ENCODE assay signal across 9 cellular contexts in the genomic region with DNA sequence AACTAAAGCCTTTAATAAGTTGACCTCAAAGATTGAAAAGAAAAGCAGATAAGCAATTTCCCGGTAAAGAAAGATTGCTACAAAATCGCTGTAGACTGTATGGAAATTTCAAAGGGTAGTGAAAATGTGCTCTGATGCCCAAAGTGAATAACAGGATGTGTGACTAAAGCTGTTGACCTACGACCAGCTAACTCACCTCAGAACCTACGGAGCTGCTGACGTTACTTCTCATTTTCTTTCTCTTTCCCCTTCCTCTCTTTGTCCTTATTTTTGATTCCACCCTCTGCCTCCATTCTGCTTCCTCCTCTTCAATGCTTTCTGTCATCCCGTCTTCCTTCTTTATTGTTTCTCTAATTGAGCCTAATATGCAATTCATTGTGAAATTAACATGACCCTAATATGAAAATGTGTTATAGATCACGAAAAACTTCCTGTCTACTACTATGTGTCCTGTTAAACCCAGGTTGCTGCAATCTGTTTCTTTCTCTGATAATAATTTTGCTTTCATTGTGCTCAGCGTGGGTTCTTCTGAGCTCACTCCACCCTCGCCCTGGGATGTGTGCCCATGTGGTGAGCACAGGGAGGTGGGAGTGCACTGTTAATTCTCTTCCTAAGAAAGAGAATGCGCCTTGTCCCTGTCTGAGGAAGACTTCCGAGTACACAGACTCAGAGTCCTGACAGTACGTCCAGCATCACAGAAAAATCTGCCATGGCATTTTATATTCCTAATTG.
A peak's percentile ranks its signal among the peaks of the same experiment; 100 is the strongest.
DNase-seq lines count a peak whose midpoint lies in the region; ATAC-seq, FAIRE-seq and TF ChIP-seq lines count a peak whose summit lies in the region.
"Had no signal": no experiment of that assay in that cellular context is flagged by ENCODE, and none has a peak within 500 bp of the region (broad histone marks: within the 10 kb centered on the region; RNA-seq: fewer than 3 reads in every experiment).

No MANE protein-coding gene starts in this region.

- peak; percentile 60 for DNase-seq in activated CD4-positive, alpha-beta T cell treated with anti-CD3 and anti-CD28 coated beads, Interleukin-2, amount 10 ng/mL, durations not matched to agents 24 days and 14 days
- no peak for DNase-seq in activated CD4-positive, alpha-beta T cell treated with anti-CD3 and anti-CD28 coated beads, Interleukin-2, amount 50 U/mL, for 4 hours
- no peak for DNase-seq in smooth muscle cell (lab: John Stamatoyannopoulos, UW; ENCODE audit: unreplicated experiment)
- DNase-seq in NCI-H1417 treated with DMSO at 0.1 percent for 48 hours (lab: John Stamatoyannopoulos, UW) = no peak
- no peak for DNase-seq in iPS-NIHi7 (ENCODE audit: extremely low spot score)
- DNase-seq in urothelium cell line (ENCODE audit: low spot score) = no peak

- FAIRE-seq in urothelium cell line (lab: Jason Lieb, UNC) = no peak

- H3K36me3 ChIP-seq in smooth muscle cell (ENCODE audit: low read depth) = no peaks in the 10 kb centered on the region

- no peak for TF ChIP-seq CTCF in brain (conservative IDR thresholded peaks at IDR 0.05)
- TF ChIP-seq CTCF in smooth muscle cell (IDR thresholded peaks at IDR 0.05; ENCODE audit: borderline replicate concordance, insufficient read depth, poor library complexity, severe bottlenecking) = no peak

- peak overlapping the region; percentile 7 for H3K4me2 ChIP-seq in smooth muscle cell

- peaks cover 24% of the 10 kb centered on the region for H3K4me1 Mint-ChIP-seq in activated CD4-positive, alpha-beta T cell treated with anti-CD3 and anti-CD28 coated beads, Interleukin-2, amount 10 ng/mL, durations not matched to agents 24 days and 14 days
- peaks cover 64% of the 10 kb centered on the region for H3K4me1 Mint-ChIP-seq in brain

- intact Hi-C loops in activated CD4-positive, alpha-beta T cell treated with anti-CD3 and anti-CD28 coated beads, Interleukin-2, amount 10 ng/mL, durations not matched to agents 24 days and 14 days (cut with micrococcal nuclease) = loop anchor here (1.0 to 10.0 kb wide), 3 partner anchors 9 to 906 kb away; no protein-coding TSS in a partner anchor

- WGBS in smooth muscle cell (ENCODE audit: low lambda C conversion rate) = 78% methylated on average over 12 of the region's 12 CpGs

- H3K4me1 ChIP-seq in smooth muscle cell (ENCODE audit: low read depth) = peaks cover 4% of the 10 kb centered on the region

- no peaks in the 10 kb centered on the region for H3K27me3 Mint-ChIP-seq in activated CD4-positive, alpha-beta T cell treated with anti-CD3 and anti-CD28 coated beads, Interleukin-2, amount 10 ng/mL, durations not matched to agents 24 days and 14 days
- H3K27me3 Mint-ChIP-seq in brain = no peaks in the 10 kb centered on the region

- H3K79me2 ChIP-seq in smooth muscle cell (ENCODE audit: low read depth) = no peaks in the 10 kb centered on the region

- H3F3A ChIP-seq in smooth muscle cell (ENCODE audit: low read depth) = peaks cover 9% of the 10 kb centered on the region

- H3K27ac ChIP-seq in smooth muscle cell (ENCODE audit: low read depth) = peak overlapping the region; percentile 72

- H3K27me3 ChIP-seq in smooth muscle cell (ENCODE audit: low read depth) = no peaks in the 10 kb centered on the region

- ATAC-seq in HG03439 (IDR thresholded peaks at IDR 0.05; ENCODE audit: unreplicated experiment) = peak; percentile 50
- ATAC-seq: left colon had no signal

- no peaks in the 10 kb centered on the region for H3K9me3 ChIP-seq in smooth muscle cell (replicated peaks; ENCODE audit: low read depth)

- no peak overlapping the region for H3K4me3 ChIP-seq in smooth muscle cell

- peaks cover 3% of the 10 kb centered on the region for H3K9me3 Mint-ChIP-seq in activated CD4-positive, alpha-beta T cell treated with anti-CD3 and anti-CD28 coated beads, Interleukin-2, amount 10 ng/mL, durations not matched to agents 24 days and 14 days
- H3K9me3 Mint-ChIP-seq in brain = no peaks in the 10 kb centered on the region

- peaks cover 1% of the 10 kb centered on the region for H3K36me3 Mint-ChIP-seq in activated CD4-positive, alpha-beta T cell treated with anti-CD3 and anti-CD28 coated beads, Interleukin-2, amount 10 ng/mL, durations not matched to agents 24 days and 14 days (ENCODE audit: low read depth)
- no peaks in the 10 kb centered on the region for H3K36me3 Mint-ChIP-seq in brain

- peak overlapping the region; percentile 10 for H2AFZ ChIP-seq in smooth muscle cell (ENCODE audit: low read depth)

- H4K20me1 ChIP-seq in smooth muscle cell (ENCODE audit: low read depth) = no peaks in the 10 kb centered on the region

- peak overlapping the region; percentile 93 for H3K27ac Mint-ChIP-seq in activated CD4-positive, alpha-beta T cell treated with anti-CD3 and anti-CD28 coated beads, Interleukin-2, amount 10 ng/mL, durations not matched to agents 24 days and 14 days
- H3K27ac Mint-ChIP-seq in brain = peak overlapping the region in 3 of 5 experiments; percentile 0 to 12 (median 1)

- H3K9ac ChIP-seq in smooth muscle cell (ENCODE audit: low read depth) = peak overlapping the region; percentile 10

- peak overlapping the region; percentile 75 for H3K4me3 Mint-ChIP-seq in activated CD4-positive, alpha-beta T cell treated with anti-CD3 and anti-CD28 coated beads, Interleukin-2, amount 10 ng/mL, durations not matched to agents 24 days and 14 days
- no peak overlapping the region for H3K4me3 Mint-ChIP-seq in brain
